1 cellular context compared by ENCODE assay signal in the genomic region with DNA sequence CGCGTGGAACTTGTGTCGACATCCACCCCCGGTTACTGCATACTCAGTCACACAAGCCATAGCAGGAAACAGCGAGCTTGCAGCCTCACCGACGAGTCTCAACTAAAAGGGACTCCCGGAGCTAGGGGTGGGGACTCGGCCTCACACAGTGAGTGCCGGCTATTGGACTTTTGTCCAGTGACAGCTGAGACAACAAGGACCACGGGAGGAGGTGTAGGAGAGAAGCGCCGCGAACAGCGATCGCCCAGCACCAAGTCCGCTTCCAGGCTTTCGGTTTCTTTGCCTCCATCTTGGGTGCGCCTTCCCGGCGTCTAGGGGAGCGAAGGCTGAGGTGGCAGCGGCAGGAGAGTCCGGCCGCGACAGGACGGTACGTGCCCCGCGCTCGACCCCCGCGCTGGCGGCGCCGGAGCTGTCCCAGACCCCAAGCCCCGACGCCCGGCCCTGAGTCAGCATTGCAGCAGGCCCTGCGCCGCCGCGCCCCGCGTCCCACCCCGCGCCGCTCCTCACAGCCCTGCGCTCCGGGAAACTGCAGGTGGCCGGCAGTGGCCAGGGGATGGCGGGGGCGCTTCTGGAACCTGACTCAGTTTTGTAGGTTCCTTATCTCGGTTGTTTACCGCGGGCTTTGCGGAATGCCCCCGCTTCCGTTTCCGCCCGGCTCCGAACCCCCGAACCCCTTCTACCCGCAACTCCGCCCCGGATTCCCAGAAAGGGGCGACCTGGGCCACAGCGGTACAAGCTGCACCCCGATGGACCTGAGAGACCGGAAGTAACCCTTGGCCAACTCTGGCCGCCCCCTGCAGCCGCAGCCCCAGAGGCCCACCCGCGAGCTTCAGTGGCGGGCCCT.
TF ChIP-seq lines count a peak whose summit lies in the region.

A gene (plus strand): TSS at position 50 of the 844 bp plus-strand sequence. CDS start 13,702 bp downstream, outside the sequence.

TF ChIP-seq in HepG2, 621 proteins besides CTCF, POLR2A, EP300 and RAD21 (continued from another document and continues in another):
- TF ChIP-seq ZSCAN21 (CRISPR knock-in tag; IDR thresholded peaks at IDR 0.05; ENCODE audit: borderline replicate concordance) (peak; percentile 67; the same call in 1 of the 2 replicates), ZFX (CRISPR knock-in tag; IDR thresholded peaks at IDR 0.05; ENCODE audit: low read depth) (peak; percentile 89), SOX13 (IDR thresholded peaks at IDR 0.05) (no peak), SOX13 (CRISPR knock-in tag; conservative IDR thresholded peaks at IDR 0.05 in 1 of 2, IDR thresholded peaks at IDR 0.05 in 1 of 2) (peak in 1 of 2 experiments; percentile 56; a peak in 1 of 4 replicates), HES4 (CRISPR knock-in tag; IDR thresholded peaks at IDR 0.05; ENCODE audit: borderline replicate concordance) (0 out of 2 replicates have a peak, but pooled peaks have one; percentile 3), ZNF367 (CRISPR knock-in tag; IDR thresholded peaks at IDR 0.05; ENCODE audit: borderline replicate concordance) (peak; percentile 73), ZNF678 (CRISPR knock-in tag; IDR thresholded peaks at IDR 0.05) (peak; percentile 76), ZNF746 (CRISPR knock-in tag; IDR thresholded peaks at IDR 0.05) (peak; percentile 74), SMARCE1 (IDR thresholded peaks at IDR 0.05; ENCODE audit: borderline replicate concordance) (no peak), ZNF543 (CRISPR knock-in tag; IDR thresholded peaks at IDR 0.05) (peak; percentile 76), STAG1 (CRISPR knock-in tag; IDR thresholded peaks at IDR 0.05) (peak; percentile 31), MAZ (IDR thresholded peaks at IDR 0.05; ENCODE audit: borderline replicate concordance, low read depth, low read length) (no peak; the same call in 1 of the 2 replicates), MAZ (CRISPR knock-in tag; IDR thresholded peaks at IDR 0.05; ENCODE audit: low read depth) (peak; percentile 67; the same call in 1 of the 2 replicates), ZNF205 (CRISPR knock-in tag; IDR thresholded peaks at IDR 0.05) (peak; percentile 26; the same call in 1 of the 2 replicates), ZNF33B (CRISPR knock-in tag; IDR thresholded peaks at IDR 0.05) (peak; percentile 13; the same call in 1 of the 2 replicates), SMC3 (IDR thresholded peaks at IDR 0.05; ENCODE audit: low read length) (no peak), NR2F2 (IDR thresholded peaks at IDR 0.05; ENCODE audit: borderline replicate concordance, low read depth) (no peak), ZNF124 (CRISPR knock-in tag; IDR thresholded peaks at IDR 0.05) (no peak; the same call in 1 of the 2 replicates), ZNF224 (CRISPR knock-in tag; IDR thresholded peaks at IDR 0.05) (0 out of 2 replicates have a peak, but pooled peaks have one; percentile 41), SCMH1 (CRISPR knock-in tag; IDR thresholded peaks at IDR 0.05; ENCODE audit: borderline replicate concordance) (no peak), ZZZ3 (CRISPR knock-in tag; IDR thresholded peaks at IDR 0.05; ENCODE audit: borderline replicate concordance) (no peak; the same call in 1 of the 2 replicates), DR1 (CRISPR knock-in tag; IDR thresholded peaks at IDR 0.05) (peak; percentile 61), ZNF788 (CRISPR knock-in tag; IDR thresholded peaks at IDR 0.05; ENCODE audit: borderline replicate concordance) (peak; percentile 76; the same call in 1 of the 2 replicates), ZFP62 (CRISPR knock-in tag; IDR thresholded peaks at IDR 0.05) (no peak), KLF6 (CRISPR knock-in tag; IDR thresholded peaks at IDR 0.05) (no peak; the same call in 1 of the 2 replicates), CC2D1A (CRISPR knock-in tag; IDR thresholded peaks at IDR 0.05) (0 out of 2 replicates have a peak, but pooled peaks have one; percentile 76), ZNF230 (CRISPR knock-in tag; IDR thresholded peaks at IDR 0.05) (peak; percentile 72), ZNF558 (CRISPR knock-in tag; IDR thresholded peaks at IDR 0.05; ENCODE audit: borderline replicate concordance) (peak; percentile 90; the same call in 1 of the 2 replicates), ZNF616 (CRISPR knock-in tag; IDR thresholded peaks at IDR 0.05; ENCODE audit: low read depth) (peak; percentile 40; the same call in 1 of the 2 replicates), KLF15 (CRISPR knock-in tag; IDR thresholded peaks at IDR 0.05; ENCODE audit: borderline replicate concordance) (peak; percentile 64; the same call in 1 of the 2 replicates)
- TF ChIP-seq, protein P1, sequence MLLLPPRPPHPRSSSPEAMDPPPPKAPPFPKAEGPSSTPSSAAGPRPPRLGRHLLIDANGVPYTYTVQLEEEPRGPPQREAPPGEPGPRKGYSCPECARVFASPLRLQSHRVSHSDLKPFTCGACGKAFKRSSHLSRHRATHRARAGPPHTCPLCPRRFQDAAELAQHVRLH (CRISPR knock-in tag; IDR thresholded peaks at IDR 0.05; ENCODE audit: borderline replicate concordance, low read depth) = no peak; the same call in 1 of the 2 replicates
- TF ChIP-seq, protein P2, sequence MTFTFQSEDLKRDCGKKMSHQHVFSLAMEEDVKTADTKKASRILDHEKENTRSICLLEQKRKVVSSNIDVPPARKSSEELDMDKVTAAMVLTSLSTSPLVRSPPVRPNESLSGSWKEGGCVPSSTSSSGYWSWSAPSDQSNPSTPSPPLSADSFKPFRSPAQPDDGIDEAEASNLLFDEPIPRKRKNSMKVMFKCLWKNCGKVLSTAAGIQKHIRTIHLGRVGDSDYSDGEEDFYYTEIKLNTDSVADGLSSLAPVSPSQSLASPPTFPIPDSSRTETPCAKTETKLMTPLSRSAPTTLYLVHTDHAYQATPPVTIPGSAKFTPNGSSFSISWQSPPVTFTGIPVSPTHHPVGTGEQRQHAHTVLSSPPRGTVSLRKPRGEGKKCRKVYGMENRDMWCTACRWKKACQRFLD (CRISPR knock-in tag; IDR thresholded peaks at IDR 0.05; ENCODE audit: borderline replicate concordance) = peak; percentile 98
- TF ChIP-seq, protein P3, sequence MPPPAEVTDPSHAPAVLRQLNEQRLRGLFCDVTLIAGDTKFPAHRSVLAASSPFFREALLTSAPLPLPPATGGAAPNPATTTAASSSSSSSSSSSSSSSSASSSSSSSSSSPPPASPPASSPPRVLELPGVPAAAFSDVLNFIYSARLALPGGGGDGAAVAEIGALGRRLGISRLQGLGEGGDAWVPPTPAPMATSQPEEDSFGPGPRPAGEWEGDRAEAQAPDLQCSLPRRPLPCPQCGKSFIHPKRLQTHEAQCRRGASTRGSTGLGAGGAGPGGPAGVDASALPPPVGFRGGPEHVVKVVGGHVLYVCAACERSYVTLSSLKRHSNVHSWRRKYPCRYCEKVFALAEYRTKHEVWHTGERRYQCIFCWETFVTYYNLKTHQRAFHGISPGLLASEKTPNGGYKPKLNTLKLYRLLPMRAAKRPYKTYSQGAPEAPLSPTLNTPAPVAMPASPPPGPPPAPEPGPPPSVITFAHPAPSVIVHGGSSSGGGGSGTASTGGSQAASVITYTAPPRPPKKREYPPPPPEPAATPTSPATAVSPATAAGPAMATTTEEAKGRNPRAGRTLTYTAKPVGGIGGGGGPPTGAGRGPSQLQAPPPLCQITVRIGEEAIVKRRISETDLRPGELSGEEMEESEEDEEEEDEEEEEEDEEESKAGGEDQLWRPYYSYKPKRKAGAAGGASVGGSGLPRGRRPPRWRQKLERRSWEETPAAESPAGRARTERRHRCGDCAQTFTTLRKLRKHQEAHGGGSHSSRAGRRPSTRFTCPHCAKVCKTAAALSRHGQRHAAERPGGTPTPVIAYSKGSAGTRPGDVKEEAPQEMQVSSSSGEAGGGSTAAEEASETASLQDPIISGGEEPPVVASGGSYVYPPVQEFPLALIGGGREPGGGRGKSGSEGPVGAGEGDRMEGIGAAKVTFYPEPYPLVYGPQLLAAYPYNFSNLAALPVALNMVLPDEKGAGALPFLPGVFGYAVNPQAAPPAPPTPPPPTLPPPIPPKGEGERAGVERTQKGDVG (CRISPR knock-in tag; IDR thresholded peaks at IDR 0.05; ENCODE audit: borderline replicate concordance) = peak; percentile 33; the same call in 1 of the 2 replicates
- TF ChIP-seq, protein P4, sequence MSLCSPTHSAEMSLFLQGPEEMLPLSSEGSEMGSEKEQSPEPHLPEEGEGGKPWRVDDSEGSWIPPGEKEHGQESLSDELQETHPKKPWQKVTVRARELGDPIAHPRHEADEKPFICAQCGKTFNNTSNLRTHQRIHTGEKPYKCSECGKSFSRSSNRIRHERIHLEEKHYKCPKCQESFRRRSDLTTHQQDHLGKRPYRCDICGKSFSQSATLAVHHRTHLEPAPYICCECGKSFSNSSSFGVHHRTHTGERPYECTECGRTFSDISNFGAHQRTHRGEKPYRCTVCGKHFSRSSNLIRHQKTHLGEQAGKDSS (CRISPR knock-in tag; IDR thresholded peaks at IDR 0.05; ENCODE audit: borderline replicate concordance, low read depth) = peak; percentile 68
- TF ChIP-seq, protein P5, sequence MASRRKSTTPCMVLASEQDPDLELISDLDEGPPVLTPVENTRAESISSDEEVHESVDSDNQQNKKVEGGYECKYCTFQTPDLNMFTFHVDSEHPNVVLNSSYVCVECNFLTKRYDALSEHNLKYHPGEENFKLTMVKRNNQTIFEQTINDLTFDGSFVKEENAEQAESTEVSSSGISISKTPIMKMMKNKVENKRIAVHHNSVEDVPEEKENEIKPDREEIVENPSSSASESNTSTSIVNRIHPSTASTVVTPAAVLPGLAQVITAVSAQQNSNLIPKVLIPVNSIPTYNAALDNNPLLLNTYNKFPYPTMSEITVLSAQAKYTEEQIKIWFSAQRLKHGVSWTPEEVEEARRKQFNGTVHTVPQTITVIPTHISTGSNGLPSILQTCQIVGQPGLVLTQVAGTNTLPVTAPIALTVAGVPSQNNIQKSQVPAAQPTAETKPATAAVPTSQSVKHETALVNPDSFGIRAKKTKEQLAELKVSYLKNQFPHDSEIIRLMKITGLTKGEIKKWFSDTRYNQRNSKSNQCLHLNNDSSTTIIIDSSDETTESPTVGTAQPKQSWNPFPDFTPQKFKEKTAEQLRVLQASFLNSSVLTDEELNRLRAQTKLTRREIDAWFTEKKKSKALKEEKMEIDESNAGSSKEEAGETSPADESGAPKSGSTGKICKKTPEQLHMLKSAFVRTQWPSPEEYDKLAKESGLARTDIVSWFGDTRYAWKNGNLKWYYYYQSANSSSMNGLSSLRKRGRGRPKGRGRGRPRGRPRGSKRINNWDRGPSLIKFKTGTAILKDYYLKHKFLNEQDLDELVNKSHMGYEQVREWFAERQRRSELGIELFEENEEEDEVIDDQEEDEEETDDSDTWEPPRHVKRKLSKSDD (CRISPR knock-in tag; IDR thresholded peaks at IDR 0.05; ENCODE audit: low read depth) = peak; percentile 53; the same call in 1 of the 2 replicates
- TF ChIP-seq, protein P6, sequence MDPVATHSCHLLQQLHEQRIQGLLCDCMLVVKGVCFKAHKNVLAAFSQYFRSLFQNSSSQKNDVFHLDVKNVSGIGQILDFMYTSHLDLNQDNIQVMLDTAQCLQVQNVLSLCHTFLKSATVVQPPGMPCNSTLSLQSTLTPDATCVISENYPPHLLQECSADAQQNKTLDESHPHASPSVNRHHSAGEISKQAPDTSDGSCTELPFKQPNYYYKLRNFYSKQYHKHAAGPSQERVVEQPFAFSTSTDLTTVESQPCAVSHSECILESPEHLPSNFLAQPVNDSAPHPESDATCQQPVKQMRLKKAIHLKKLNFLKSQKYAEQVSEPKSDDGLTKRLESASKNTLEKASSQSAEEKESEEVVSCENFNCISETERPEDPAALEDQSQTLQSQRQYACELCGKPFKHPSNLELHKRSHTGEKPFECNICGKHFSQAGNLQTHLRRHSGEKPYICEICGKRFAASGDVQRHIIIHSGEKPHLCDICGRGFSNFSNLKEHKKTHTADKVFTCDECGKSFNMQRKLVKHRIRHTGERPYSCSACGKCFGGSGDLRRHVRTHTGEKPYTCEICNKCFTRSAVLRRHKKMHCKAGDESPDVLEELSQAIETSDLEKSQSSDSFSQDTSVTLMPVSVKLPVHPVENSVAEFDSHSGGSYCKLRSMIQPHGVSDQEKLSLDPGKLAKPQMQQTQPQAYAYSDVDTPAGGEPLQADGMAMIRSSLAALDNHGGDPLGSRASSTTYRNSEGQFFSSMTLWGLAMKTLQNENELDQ (CRISPR knock-in tag; IDR thresholded peaks at IDR 0.05; ENCODE audit: borderline replicate concordance) = no peak
- TF ChIP-seq, protein P7, sequence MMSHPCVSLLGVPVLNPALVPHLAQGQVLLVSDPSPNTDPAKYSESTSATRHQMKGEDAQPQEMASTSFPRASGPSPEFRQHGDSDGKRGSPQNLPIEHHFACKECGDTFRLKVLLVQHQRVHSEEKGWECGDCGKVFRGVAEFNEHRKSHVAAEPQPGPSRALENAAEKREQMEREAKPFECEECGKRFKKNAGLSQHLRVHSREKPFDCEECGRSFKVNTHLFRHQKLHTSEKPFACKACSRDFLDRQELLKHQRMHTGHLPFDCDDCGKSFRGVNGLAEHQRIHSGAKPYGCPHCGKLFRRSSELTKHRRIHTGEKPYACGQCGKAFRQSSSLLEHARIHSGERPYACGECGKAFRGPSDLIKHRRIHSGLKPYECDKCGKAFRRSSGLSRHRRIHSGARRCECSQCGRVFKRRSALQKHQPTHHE (CRISPR knock-in tag; IDR thresholded peaks at IDR 0.05; ENCODE audit: borderline replicate concordance) = peak; percentile 83
